Comparison of ENCODE assay signal across 33 cellular contexts in genomic region chr2:237870126-237870525, GRCh38. TPM values are rescaled to one million over a fixed set of nuclear protein-coding genes. Genes with fewer than 3 reads are reported as not detected.
DNase-seq lines count a peak whose midpoint lies in the region; ATAC-seq and TF ChIP-seq lines count a peak whose summit lies in the region.
"Had no signal": no experiment of that assay in that cellular context is flagged by ENCODE, and none has a peak within 500 bp of the region (broad histone marks: within the 10 kb centered on the region; RNA-seq: fewer than 3 reads in every experiment).

No MANE protein-coding gene starts in this region.

- no peaks in the 10 kb centered on the region for H3K9me2 ChIP-seq in SK-N-SH

- H3K27me3 Mint-ChIP-seq in effector memory CD8-positive, alpha-beta T cell, result peaks cover 42 to 88% of the 10 kb centered on the region in 2 donors

- H3K4me3 Mint-ChIP-seq in effector memory CD8-positive, alpha-beta T cell, result no peak overlapping the region
- H3K4me3 Mint-ChIP-seq: activated CD8-positive, alpha-beta T cell treated with anti-CD3 and anti-CD28 coated beads for 36 hours; activated T-cell treated with anti-CD3 and anti-CD28 coated beads, Interleukin-2, amount 50 U/mL, for 4 hours; brain; H9; memory B cell; T-helper 1 cell treated with Interleukin-12 subunit alpha and Interleukin-12 subunit beta and Interleukin-4 antibody, amounts not matched to agents 30 μg/mL and 1 μg/mL, for 36 hours; type B pancreatic cell had no signal

- no peaks in the 10 kb centered on the region for H3K9me3 ChIP-seq in SK-N-SH
- no peaks in the 10 kb centered on the region for H3K9me3 ChIP-seq in OCI-LY3 (ENCODE audit: insufficient read depth, low read length)
- H3K9me3 ChIP-seq: adrenal gland, heart right ventricle, MG63, neutrophil, psoas muscle, SJSA1 had no signal

- H3K9ac ChIP-seq in SK-N-SH (no peak overlapping the region), OCI-LY3 (ENCODE audit: low read length) (no peak overlapping the region)

- WGBS in SK-N-SH (ENCODE audit: low lambda C conversion rate), result 83% methylated on average over 11 of the region's 11 CpGs

- no peak for TF ChIP-seq RAD21 in SK-N-SH (IDR thresholded peaks at IDR 0.05; ENCODE audit: low read length)

- no peak overlapping the region for H3K4me3 ChIP-seq in SK-N-SH (ENCODE audit: low read depth in 2 of 2, low read length in 1 of 2)
- H3K4me3 ChIP-seq in OCI-LY3 (ENCODE audit: low read length), result no peak overlapping the region
- H3K4me3 ChIP-seq in fibroblast of villous mesenchyme (ENCODE audit: low read depth, low read length), result no peak overlapping the region
- H3K4me3 ChIP-seq: adrenal gland, heart right ventricle, K562, MG63, psoas muscle, SJSA1, skin epidermis had no signal

- CTCF ChIA-PET in SK-N-SH (lab: Yijun Ruan, JAX), result interaction anchor here (1.5 kb wide), 1 partner anchor 15 kb away, joined by 4 read pairs; no protein-coding TSS in a partner anchor

- no peaks in the 10 kb centered on the region for H3K79me2 ChIP-seq in SK-N-SH (ENCODE audit: insufficient read depth)
- H3K79me2 ChIP-seq in OCI-LY3 (ENCODE audit: low read length), result no peaks in the 10 kb centered on the region

- H3K4me1 ChIP-seq in SK-N-SH (ENCODE audit: control insufficient read depth in 1 of 2, insufficient read depth in 2 of 2, low read depth in 1 of 2, low read length in 1 of 2), result peaks cover 28 to 75% of the 10 kb centered on the region in 2 experiments; a peak in 3 of 4 replicates
- H3K4me1 ChIP-seq in OCI-LY3 (ENCODE audit: low read length), result peaks cover 68% of the 10 kb centered on the region
- H3K4me1 ChIP-seq: adrenal gland had no signal

- DNase-seq in SK-N-SH (peak; percentile 67), fibroblast of villous mesenchyme (ENCODE audit: low read depth) (peak; percentile 83), sciatic nerve (ENCODE audit: low spot score) (no peak)
- no peak for DNase-seq in effector memory CD8-positive, alpha-beta T cell
- DNase-seq: 8988T; activated CD4-positive, CD25-positive, alpha-beta regulatory T cell treated with anti-CD3 and anti-CD28 coated beads, Interleukin-2, amount 50 U/mL, for 72 hours; activated CD8-positive, alpha-beta T cell treated with anti-CD3 and anti-CD28 coated beads for 36 hours; activated naive CD4-positive, alpha-beta T cell; activated T-cell treated with anti-CD3 and anti-CD28 coated beads, Interleukin-2, amount 50 U/mL, for 4 hours; Calu3; DND-41; foreskin fibroblast; H9; heart right ventricle; MG63; NCI-H1105 treated with DMSO at 0.1 percent for 48 hours; NCI-H2029; NCI-H526 treated with DMSO at 0.1 percent for 48 hours; psoas muscle had no signal

- H3K27me3 ChIP-seq in SK-N-SH (ENCODE audit: insufficient read depth) (no peaks in the 10 kb centered on the region), OCI-LY3 (ENCODE audit: low read depth, low read length) (no peaks in the 10 kb centered on the region)
- H3K27me3 ChIP-seq: adrenal gland, MG63, SJSA1 had no signal

- H3F3A ChIP-seq in SK-N-SH (replicated peaks; ENCODE audit: insufficient read depth), result peaks cover 6% of the 10 kb centered on the region

- H3K27ac ChIP-seq in SK-N-SH (ENCODE audit: low read depth in 2 of 2, low read length in 1 of 2) (peak overlapping the region in 1 of 2 experiments; percentile 70; a peak in 1 of 4 replicates), OCI-LY3 (ENCODE audit: low read length) (no peak overlapping the region)
- H3K27ac ChIP-seq: neutrophil, psoas muscle, SJSA1, skin epidermis had no signal

- no peaks in the 10 kb centered on the region for H4K20me1 ChIP-seq in SK-N-SH (ENCODE audit: insufficient read depth)
- no peaks in the 10 kb centered on the region for H4K20me1 ChIP-seq in OCI-LY3 (ENCODE audit: insufficient read depth, low read length)

- TF ChIP-seq CTCF in SK-N-SH (IDR thresholded peaks at IDR 0.05), result no peak
- no peak for TF ChIP-seq CTCF in OCI-LY3 (IDR thresholded peaks at IDR 0.05; ENCODE audit: low read depth, low read length)
- TF ChIP-seq CTCF in fibroblast of villous mesenchyme (IDR thresholded peaks at IDR 0.05; ENCODE audit: insufficient read depth, low read depth, low read length), result no peak

- H3K36me3 ChIP-seq in SK-N-SH (replicated peaks in 1 of 2; ENCODE audit: control insufficient read depth in 1 of 2, insufficient read depth in 2 of 2, low read length in 1 of 2) (no peaks in the 10 kb centered on the region), OCI-LY3 (replicated peaks; ENCODE audit: low read depth, low read length) (no peaks in the 10 kb centered on the region)
- H3K36me3 ChIP-seq: adrenal gland, heart right ventricle, neutrophil, SJSA1 had no signal

- H3K9me3 Mint-ChIP-seq in effector memory CD8-positive, alpha-beta T cell, result no peaks in the 10 kb centered on the region
- H3K9me3 Mint-ChIP-seq: activated CD8-positive, alpha-beta T cell treated with anti-CD3 and anti-CD28 coated beads for 36 hours; activated T-cell treated with anti-CD3 and anti-CD28 coated beads, Interleukin-2, amount 50 U/mL, for 4 hours; H9; memory B cell; T-helper 1 cell treated with Interleukin-12 subunit alpha and Interleukin-12 subunit beta and Interleukin-4 antibody, amounts not matched to agents 30 μg/mL and 1 μg/mL, for 36 hours; type B pancreatic cell had no signal

- peak in 1 of 2 experiments; percentile 29; a peak in 1 of 4 replicates for TF ChIP-seq EP300 in SK-N-SH (IDR thresholded peaks at IDR 0.05; ENCODE audit: borderline replicate concordance in 1 of 2, low read depth in 1 of 2, low read length in 1 of 2)

- ATAC-seq in SK-N-SH treated with all-trans-retinoic acid at 6 μM for 48 hours (no peak), sciatic nerve (peak; percentile 14), HG02938 (IDR thresholded peaks at IDR 0.05; ENCODE audit: unreplicated experiment) (no peak), HG03045 (IDR thresholded peaks at IDR 0.05; ENCODE audit: unreplicated experiment) (no peak)
- ATAC-seq in effector memory CD8-positive, alpha-beta T cell (replicated peaks), result no peak
- ATAC-seq: activated CD8-positive, alpha-beta T cell treated with anti-CD3 and anti-CD28 coated beads for 36 hours; K562; psoas muscle had no signal

- H3K27ac Mint-ChIP-seq in effector memory CD8-positive, alpha-beta T cell, result no peak overlapping the region
- H3K27ac Mint-ChIP-seq: activated CD8-positive, alpha-beta T cell treated with anti-CD3 and anti-CD28 coated beads for 36 hours; brain; memory B cell; T-helper 1 cell treated with Interleukin-12 subunit alpha and Interleukin-12 subunit beta and Interleukin-4 antibody, amounts not matched to agents 30 μg/mL and 1 μg/mL, for 36 hours; type B pancreatic cell had no signal

- no peaks in the 10 kb centered on the region for H3K36me3 Mint-ChIP-seq in effector memory CD8-positive, alpha-beta T cell (ENCODE audit: insufficient read depth)
- H3K36me3 Mint-ChIP-seq: brain, CD14-positive monocyte, memory B cell had no signal

- no peak overlapping the region for H3K4me2 ChIP-seq in SK-N-SH
- H3K4me2 ChIP-seq in OCI-LY3 (ENCODE audit: low read length), result peak overlapping the region; percentile 59

- peaks cover 11% of the 10 kb centered on the region in 2 donors for H3K4me1 Mint-ChIP-seq in effector memory CD8-positive, alpha-beta T cell (ENCODE audit: low read depth in 2 of 2)

- POLR2A ChIA-PET in SK-N-SH (lab: Yijun Ruan, JAX), result no interaction called here

- intact Hi-C loops in sciatic nerve (cut with DNase I), result no loop called here

- H2AFZ ChIP-seq in SK-N-SH (ENCODE audit: low read depth) (no peak overlapping the region), OCI-LY3 (ENCODE audit: low read depth, low read length) (no peak overlapping the region)

TF ChIP-seq in SK-N-SH, 30 proteins besides CTCF, POLR2A, EP300 and RAD21 (continues in another document):
- TF ChIP-seq EZH2phosphoT487 (IDR thresholded peaks at IDR 0.05; ENCODE audit: borderline replicate concordance, low read depth) (no peak), FOXM1 (IDR thresholded peaks at IDR 0.05; ENCODE audit: low read depth) (no peak), ZBTB33 (IDR thresholded peaks at IDR 0.05; ENCODE audit: borderline replicate concordance, low read depth) (no peak), RFX5 (IDR thresholded peaks at IDR 0.05; ENCODE audit: low read length) (no peak)

TF ChIP-seq in SK-N-SH treated with all-trans-retinoic acid at 6 μM for 48 hours, 23 proteins besides CTCF, POLR2A, EP300 and RAD21 (continues in another document):
- TF ChIP-seq TOX (CRISPR knock-in tag; IDR thresholded peaks at IDR 0.05; ENCODE audit: borderline replicate concordance), result no peak
- no peak for TF ChIP-seq ZNF70 (CRISPR knock-in tag; IDR thresholded peaks at IDR 0.05)
- no peak for TF ChIP-seq PPARA (CRISPR knock-in tag; IDR thresholded peaks at IDR 0.05; ENCODE audit: borderline replicate concordance)
- no peak for TF ChIP-seq CSRNP3 (CRISPR knock-in tag; IDR thresholded peaks at IDR 0.05)
- no peak for TF ChIP-seq GLIS3 (CRISPR knock-in tag; IDR thresholded peaks at IDR 0.05)
- no peak for TF ChIP-seq ARNTL (CRISPR knock-in tag; IDR thresholded peaks at IDR 0.05; ENCODE audit: borderline replicate concordance, low read depth)
- no peak for TF ChIP-seq ESRRG (CRISPR knock-in tag; IDR thresholded peaks at IDR 0.05)
- TF ChIP-seq RARB (CRISPR knock-in tag; IDR thresholded peaks at IDR 0.05), result no peak
- TF ChIP-seq BACH2 (CRISPR knock-in tag; IDR thresholded peaks at IDR 0.05; ENCODE audit: borderline replicate concordance), result no peak
- TF ChIP-seq TCF4 (CRISPR knock-in tag; IDR thresholded peaks at IDR 0.05; ENCODE audit: borderline replicate concordance), result no peak

RNA-seq across cellular contexts. Expression of gene RAMP1, which starts 10.7 kb away (rescaled TPM):
- polyA plus RNA-seq in SK-N-SH (2012; rRNA removed), result 21.2 and 27.9 TPM in 2 replicates
- polyA plus RNA-seq in SK-N-SH (2012; cell fraction: cytosol; rRNA removed), result 9.2 and 16.3 TPM in 2 replicates
- polyA plus RNA-seq in SK-N-SH (2012; cell fraction: nucleus; rRNA removed), result 6.3 and 8.5 TPM in 2 replicates
- 28.0 and 35.0 TPM in 2 replicates for total RNA-seq in fibroblast of villous mesenchyme
- 26.3 TPM for total RNA-seq in sciatic nerve
- polyA plus RNA-seq: CD14-positive monocyte had no signal

Comparison
In these comparisons a context has a peak if more than half of its experiments do, and no peak if none do; other contexts are left out.
1. DNase-seq: peak in SK-N-SH (single experiment) and fibroblast of villous mesenchyme (single experiment); none in sciatic nerve (single experiment) and effector memory CD8-positive, alpha-beta T cell (0 of 3).